24 cellular contexts compared by ENCODE assay signal in genomic region chr15:51232581-51232980, GRCh38.
"Had no signal": no experiment of that assay in that cellular context is flagged by ENCODE, and none has a peak within 500 bp of the region (broad histone marks: within the 10 kb centered on the region; RNA-seq: fewer than 3 reads in every experiment).

No MANE protein-coding gene starts in this region.

- H3K79me2 ChIP-seq: hepatocyte had no signal

- H3K27me3 ChIP-seq: ovary, vagina had no signal

- H3K4me3 ChIP-seq: dorsolateral prefrontal cortex, gastrocnemius medialis, heart left ventricle, hepatocyte, lung, ovary, psoas muscle, sigmoid colon, skin epidermis, spleen, thoracic aorta, tibial nerve, vagina had no signal

- H3K36me3 ChIP-seq: gastrocnemius medialis, heart left ventricle, ovary, sigmoid colon, spleen, thoracic aorta, tibial nerve, vagina had no signal

- FAIRE-seq: kidney had no signal

- H3K27ac ChIP-seq: dorsolateral prefrontal cortex, gastrocnemius medialis, heart left ventricle, hepatocyte, ovary, psoas muscle, sigmoid colon, skin epidermis, spleen, thoracic aorta, tibial nerve, vagina had no signal

- H3K4me2 ChIP-seq: hepatocyte had no signal

- H2AFZ ChIP-seq: hepatocyte had no signal

- DNase-seq: dorsolateral prefrontal cortex; effector CD4-positive, alpha-beta T cell; foreskin fibroblast; gastrocnemius medialis; heart left ventricle; kidney; natural killer cell; occipital lobe; ovary; posterior cingulate gyrus; psoas muscle; right cardiac atrium; sigmoid colon; spleen; stimulated activated CD4-positive, alpha-beta T cell treated with anti-CD3 and anti-CD28 coated beads, Interleukin-4, amount 100 ng/mL, for 4 hours; stimulated activated naive CD8-positive, alpha-beta T cell treated with anti-CD3 and anti-CD28 coated beads, Interleukin-15, Interleukin-2, amounts not matched to agents 100 U/mL and 50 U/mL, for 24 hours had no signal

- H3K9me3 ChIP-seq: gastrocnemius medialis, heart left ventricle, ovary, psoas muscle, sigmoid colon, spleen, thoracic aorta, tibial nerve, vagina had no signal

- ATAC-seq: gastrocnemius medialis; heart left ventricle; left lobe of liver; natural killer cell; psoas muscle; right cardiac atrium; stimulated activated memory B cell treated with anti-CD40 and anti-IgM and Interleukin-4, amounts not matched to agents 10 μg/mL and 1 μg/mL and 100 μg/mL, for 72 hours; stimulated activated naive CD8-positive, alpha-beta T cell treated with anti-CD3 and anti-CD28 coated beads, Interleukin-15, Interleukin-2, amounts not matched to agents 100 U/mL and 50 U/mL, for 24 hours had no signal
